22 cellular contexts compared by ENCODE assay signal in genomic region chr1:36912365-36912840, GRCh38.
"Had no signal": no experiment of that assay in that cellular context is flagged by ENCODE, and none has a peak within 500 bp of the region (broad histone marks: within the 10 kb centered on the region; RNA-seq: fewer than 3 reads in every experiment).

No MANE protein-coding gene starts in this region.

- H3K9me3 ChIP-seq: ascending aorta, right lobe of liver, thoracic aorta, upper lobe of left lung had no signal

- ATAC-seq: activated CD4-positive, alpha-beta T cell treated with anti-CD3 and anti-CD28 coated beads for 36 hours; esophagus mucosa; foreskin keratinocyte; left ventricle myocardium superior; stimulated activated effector memory CD8-positive, alpha-beta T cell treated with anti-CD3 and anti-CD28 coated beads, Interleukin-12 subunit alpha, Interleukin-12 subunit beta, amount 100 ng/mL, for 72 hours; T-cell had no signal

- H3K36me3 ChIP-seq: ascending aorta, brain microvascular endothelial cell, right lobe of liver, thoracic aorta, upper lobe of left lung had no signal

- H3K4me1 ChIP-seq: ascending aorta, foreskin keratinocyte, right lobe of liver, upper lobe of left lung had no signal

- DNase-seq: activated CD4-positive, alpha-beta T cell treated with anti-CD3 and anti-CD28 coated beads for 36 hours; activated CD4-positive, CD25-positive, alpha-beta regulatory T cell; activated gamma-delta T cell; activated naive CD4-positive, alpha-beta T cell treated with anti-CD3 and anti-CD28 coated beads, Interleukin-2, amount 10 ng/mL, durations not matched to agents 7 days and 5 days; activated naive CD8-positive, alpha-beta T cell treated with anti-CD3 and anti-CD28 coated beads, Interleukin-2, amount 10 ng/mL, durations not matched to agents 7 days and 5 days; activated T-cell treated with anti-CD3 and anti-CD28 coated beads, Interleukin-2, amount 50 U/mL, for 1 hour; brain microvascular endothelial cell; cortex of kidney; foreskin keratinocyte; left ventricle myocardium superior; occipital lobe; posterior cingulate gyrus; right lobe of liver; stimulated activated CD4-positive, alpha-beta T cell treated with anti-CD3 and anti-CD28 coated beads, Interleukin-12 subunit alpha, Interleukin-12 subunit beta, amount 100 ng/mL, for 4 hours; stimulated activated CD4-positive, alpha-beta T cell treated with anti-CD3 and anti-CD28 coated beads, Interleukin-4, amount 100 ng/mL, for 24 hours; T-cell had no signal

- H3K27ac ChIP-seq: ascending aorta, brain microvascular endothelial cell, foreskin keratinocyte, right lobe of liver, skin epidermis, thoracic aorta, upper lobe of left lung had no signal

- H3K27me3 ChIP-seq: ascending aorta, brain microvascular endothelial cell, foreskin keratinocyte, right lobe of liver, upper lobe of left lung had no signal

- H3K4me3 ChIP-seq: ascending aorta, right lobe of liver, skin epidermis, thoracic aorta, upper lobe of left lung had no signal
